ENCODE assay signal across 10 cellular contexts in genomic region chr7:5296015-5296621, GRCh38. TPM values are rescaled to one million over a fixed set of nuclear protein-coding genes. Genes with fewer than 3 reads are reported as not detected.
DNase-seq lines count a peak whose midpoint lies in the region; ATAC-seq, FAIRE-seq and TF ChIP-seq lines count a peak whose summit lies in the region.
"Had no signal": no experiment of that assay in that cellular context is flagged by ENCODE, and none has a peak within 500 bp of the region (broad histone marks: within the 10 kb centered on the region; RNA-seq: fewer than 3 reads in every experiment).

No MANE protein-coding gene starts in this region.

- CTCF ChIA-PET in HepG2 (lab: Yijun Ruan, JAX; ENCODE audit: low intra/inter-chr PET ratio, low total read pairs): no interaction called here

- H3K36me3 ChIP-seq in HepG2 (replicated peaks in 1 of 2; ENCODE audit: control insufficient read depth in 1 of 2, insufficient read depth in 2 of 2, low read length in 2 of 2) (peaks cover 2 to 11% of the 10 kb centered on the region in 2 experiments; a peak in 3 of 5 replicates), right lobe of liver (no peaks in the 10 kb centered on the region), iPS DF 6.9 (ENCODE audit: control insufficient read depth, insufficient read depth, low read length) (no peaks in the 10 kb centered on the region), breast epithelium (no peaks in the 10 kb centered on the region), prostate gland (no peaks in the 10 kb centered on the region)

- no TSS peak for BruUV-seq in HepG2 (replicated peaks; lab: Mats Ljungman, UMichigan)

- FAIRE-seq in HepG2 (lab: Jason Lieb, UNC): no peak

- WGBS in HepG2 (ENCODE audit: low lambda C conversion rate): 96% methylated on average over 30 of the region's 30 CpGs
- 59% methylated on average over 19 of the region's 30 CpGs for WGBS in right lobe of liver (ENCODE audit: insufficient coverage, low coverage, low lambda C conversion rate, missing lambda C conversion rate)
- WGBS in iPS DF 6.9 (ENCODE audit: insufficient coverage, insufficient read length): no CpG with 5 or more reads among the region's 30 CpGs
- WGBS in prostate gland: 50% methylated on average over 28 of the region's 30 CpGs

- TF ChIP-seq EP300 in HepG2 (IDR thresholded peaks at IDR 0.05; ENCODE audit: low read depth in 2 of 2, low read length in 2 of 2) (no peak), HepG2 (CRISPR knock-in tag; IDR thresholded peaks at IDR 0.05; ENCODE audit: borderline replicate concordance) (no peak)

- in situ Hi-C loops in HepG2 (cut with HindIII; ENCODE audit: extremely low pct_ligation_motif_present, low pct_unique_long_range_greater_than_20kb): no loop called here

- no peak overlapping the region for H2AFZ ChIP-seq in HepG2 (ENCODE audit: low read length)

- POLR2A ChIA-PET in HepG2 (lab: Yijun Ruan, JAX): no interaction called here

- H3K27me3 ChIP-seq in HepG2 (ENCODE audit: control insufficient read depth in 1 of 2, insufficient read depth in 2 of 2, low read length in 2 of 2): no peaks in the 10 kb centered on the region
- no peaks in the 10 kb centered on the region for H3K27me3 ChIP-seq in right lobe of liver
- no peaks in the 10 kb centered on the region for H3K27me3 ChIP-seq in iPS DF 6.9 (ENCODE audit: control insufficient read depth, insufficient read depth, low read length)
- no peaks in the 10 kb centered on the region for H3K27me3 ChIP-seq in breast epithelium
- no peaks in the 10 kb centered on the region for H3K27me3 ChIP-seq in prostate gland (replicated peaks; ENCODE audit: insufficient read depth)

- TF ChIP-seq CTCF in HepG2 (CRISPR knock-in tag; IDR thresholded peaks at IDR 0.05): no peak
- TF ChIP-seq CTCF in right lobe of liver (IDR thresholded peaks at IDR 0.05): no peak
- TF ChIP-seq CTCF in breast epithelium (IDR thresholded peaks at IDR 0.05): no peak
- no peak for TF ChIP-seq CTCF in prostate gland (IDR thresholded peaks at IDR 0.05)

- ATAC-seq in HepG2 (no peak), right lobe of liver (no peak), Right ventricle myocardium superior (ENCODE audit: poor library complexity) (no peak)

- H3K27me3 Mint-ChIP-seq in activated T-helper 1 cell treated with anti-CD3 and anti-CD28 coated beads, Interleukin-12 subunit alpha, Interleukin-12 subunit beta, Interleukin-2, Interleukin-4 antibody, amounts not matched to agents 30 ng/mL and 10 ng/mL and 1 ng/mL, durations not matched to agents 14 hours and 24 hours and 36 hours (ENCODE audit: insufficient read depth): peaks cover 21% of the 10 kb centered on the region

- peaks cover 4% of the 10 kb centered on the region for H3K9me3 Mint-ChIP-seq in activated T-helper 1 cell treated with anti-CD3 and anti-CD28 coated beads, Interleukin-12 subunit alpha, Interleukin-12 subunit beta, Interleukin-2, Interleukin-4 antibody, amounts not matched to agents 30 ng/mL and 10 ng/mL and 1 ng/mL, durations not matched to agents 14 hours and 24 hours and 36 hours

- no peak overlapping the region for H3K4me2 ChIP-seq in HepG2 (ENCODE audit: low read depth, low read length)

- H3K27ac Mint-ChIP-seq in activated T-helper 1 cell treated with anti-CD3 and anti-CD28 coated beads, Interleukin-12 subunit alpha, Interleukin-12 subunit beta, Interleukin-2, Interleukin-4 antibody, amounts not matched to agents 30 ng/mL and 10 ng/mL and 1 ng/mL, durations not matched to agents 14 hours and 24 hours and 36 hours: no peak overlapping the region

- H3K4me1 ChIP-seq in HepG2 (ENCODE audit: insufficient read depth, low read length): peaks cover 22% of the 10 kb centered on the region
- H3K4me1 ChIP-seq in right lobe of liver: no peaks in the 10 kb centered on the region
- H3K4me1 ChIP-seq in iPS DF 6.9 (ENCODE audit: control insufficient read depth, insufficient read depth, low read length): peaks cover 5% of the 10 kb centered on the region; the same call in 1 of the 2 replicates
- no peaks in the 10 kb centered on the region for H3K4me1 ChIP-seq in breast epithelium
- H3K4me1 ChIP-seq in prostate gland (replicated peaks): no peaks in the 10 kb centered on the region

- H3K27ac ChIP-seq in HepG2 (ENCODE audit: extremely low read length, insufficient read depth, low read length) (no peak overlapping the region), right lobe of liver (no peak overlapping the region), iPS DF 6.9 (ENCODE audit: low read length) (no peak overlapping the region), breast epithelium (no peak overlapping the region), prostate gland (no peak overlapping the region)
- H3K27ac ChIP-seq: WERI-Rb-1 had no signal

- peaks cover 13% of the 10 kb centered on the region for H3K4me1 Mint-ChIP-seq in activated T-helper 1 cell treated with anti-CD3 and anti-CD28 coated beads, Interleukin-12 subunit alpha, Interleukin-12 subunit beta, Interleukin-2, Interleukin-4 antibody, amounts not matched to agents 30 ng/mL and 10 ng/mL and 1 ng/mL, durations not matched to agents 14 hours and 24 hours and 36 hours (ENCODE audit: low read depth)

- no peaks in the 10 kb centered on the region for H4K20me1 ChIP-seq in HepG2 (ENCODE audit: insufficient read depth, low read length)

- no peak overlapping the region for H3K9ac ChIP-seq in HepG2 (ENCODE audit: insufficient read depth, low read depth, low read length)

- no peak for TF ChIP-seq RAD21 in HepG2 (CRISPR knock-in tag; IDR thresholded peaks at IDR 0.05)

- peak overlapping the region; percentile 69 for H3K4me3 Mint-ChIP-seq in activated T-helper 1 cell treated with anti-CD3 and anti-CD28 coated beads, Interleukin-12 subunit alpha, Interleukin-12 subunit beta, Interleukin-2, Interleukin-4 antibody, amounts not matched to agents 30 ng/mL and 10 ng/mL and 1 ng/mL, durations not matched to agents 14 hours and 24 hours and 36 hours

- H3K36me3 Mint-ChIP-seq in activated T-helper 1 cell treated with anti-CD3 and anti-CD28 coated beads, Interleukin-12 subunit alpha, Interleukin-12 subunit beta, Interleukin-2, Interleukin-4 antibody, amounts not matched to agents 30 ng/mL and 10 ng/mL and 1 ng/mL, durations not matched to agents 14 hours and 24 hours and 36 hours (ENCODE audit: low read depth): no peaks in the 10 kb centered on the region

- no peak for TF ChIP-seq POLR2A in HepG2 (IDR thresholded peaks at IDR 0.05; ENCODE audit: insufficient read depth in 1 of 2, low read depth in 2 of 2, low read length in 2 of 2)
- TF ChIP-seq POLR2A in right lobe of liver (IDR thresholded peaks at IDR 0.05): no peak
- no peak for TF ChIP-seq POLR2A in breast epithelium (IDR thresholded peaks at IDR 0.05)
- TF ChIP-seq POLR2A in prostate gland (IDR thresholded peaks at IDR 0.05): no peak

- H3K9me3 ChIP-seq in HepG2 (ENCODE audit: low read length) (no peaks in the 10 kb centered on the region), right lobe of liver (no peaks in the 10 kb centered on the region), iPS DF 6.9 (ENCODE audit: control insufficient read depth, insufficient read depth, low read length) (no peaks in the 10 kb centered on the region), breast epithelium (no peaks in the 10 kb centered on the region), prostate gland (no peaks in the 10 kb centered on the region)

- intact Hi-C loops in HepG2 (cut with micrococcal nuclease; ENCODE audit: unreplicated experiment) (no loop called here), right lobe of liver (cut with DNase I) (no loop called here), breast epithelium (cut with DNase I; ENCODE audit: low total_unique reads) (no loop called here), Right ventricle myocardium superior (cut with DNase I) (no loop called here), prostate gland (cut with DNase I) (no loop called here)
- intact Hi-C loops in activated T-helper 1 cell treated with anti-CD3 and anti-CD28 coated beads, Interleukin-12 subunit alpha, Interleukin-12 subunit beta, Interleukin-2, Interleukin-4 antibody, amounts not matched to agents 30 ng/mL and 10 ng/mL and 1 ng/mL, durations not matched to agents 14 hours and 24 hours and 36 hours (cut with micrococcal nuclease): loop anchor here (1.0 to 2.0 kb wide), 2 partner anchors 13 to 101 kb away; partner anchors contain the start of gene SLC29A4

- DNase-seq in HepG2 (ENCODE audit: low spot score) (no peak), right lobe of liver (no peak), iPS DF 6.9 (ENCODE audit: low read depth, low spot score) (no peak), breast epithelium (ENCODE audit: low spot score in 2 of 2) (no peak), Right ventricle myocardium superior (no peak), prostate gland (ENCODE audit: low spot score) (no peak), HK-2 (ENCODE audit: unreplicated experiment) (no peak)
- no peak for DNase-seq in activated T-helper 1 cell treated with anti-CD3 and anti-CD28 coated beads, Interleukin-12 subunit alpha, Interleukin-12 subunit beta, Interleukin-2, Interleukin-4 antibody, amounts not matched to agents 30 ng/mL and 10 ng/mL and 1 ng/mL, durations not matched to agents 14 hours and 24 hours and 36 hours (ENCODE audit: low spot score)
- DNase-seq: MM.1S, WERI-Rb-1 had no signal

- H3K79me2 ChIP-seq in HepG2 (ENCODE audit: insufficient read depth, low read length): no peaks in the 10 kb centered on the region

- H3K4me3 ChIP-seq in HepG2 (replicated peaks in 1 of 3; ENCODE audit: insufficient read depth in 1 of 3, low read depth in 2 of 3, low read length in 3 of 3): no peak overlapping the region
- no peak overlapping the region for H3K4me3 ChIP-seq in right lobe of liver
- H3K4me3 ChIP-seq in iPS DF 6.9 (ENCODE audit: low read length): peak overlapping the region; percentile 36; the same call in 1 of the 2 replicates
- no peak overlapping the region for H3K4me3 ChIP-seq in breast epithelium
- no peak overlapping the region for H3K4me3 ChIP-seq in prostate gland

RNA-seq across cellular contexts. Expression of gene SLC29A4, which starts 13.4 kb away (rescaled TPM):
- 21.2 and 31.7 TPM in 2 replicates for total RNA-seq in HepG2 (2016; rRNA removed; fragmentation: Illumina TruSeq; extraction: Trizol)
- total RNA-seq in HepG2 (2016; cell fraction: cytosol; rRNA removed; fragmentation: Illumina TruSeq; extraction: Trizol; ENCODE audit: low read depth): 33.8 and 34.7 TPM in 2 replicates
- 18.9 and 30.5 TPM in 2 replicates for total RNA-seq in HepG2 (2016; cell fraction: insoluble cytoplasmic fraction; rRNA removed; fragmentation: Illumina TruSeq; extraction: Trizol)
- total RNA-seq in HepG2 (2016; cell fraction: membrane; rRNA removed; fragmentation: Illumina TruSeq; extraction: Trizol): 76.3 and 81.9 TPM in 2 replicates
- 18.2 and 22.5 TPM in 2 replicates for total RNA-seq in HepG2 (2016; cell fraction: nucleus; rRNA removed; fragmentation: Illumina TruSeq; extraction: Trizol)
- polyA plus RNA-seq in HepG2 (2011; rRNA removed): 29.7 and 53.0 TPM in 2 replicates
- polyA plus RNA-seq in HepG2 (2011; cell fraction: cytosol; rRNA removed): 23.1 and 35.9 TPM in 2 replicates
- 110 and 117 TPM in 2 replicates for polyA plus RNA-seq in HepG2 (2011; cell fraction: nucleus; rRNA removed)
- 21.6 and 26.5 TPM in 2 replicates for polyA plus RNA-seq in HepG2 (2012)
- polyA plus RNA-seq in HepG2 (2016; cell fraction: cytosol; fragmentation: Illumina TruSeq; extraction: Trizol; ENCODE audit: low read depth): 78.6 and 80.2 TPM in 2 replicates
- polyA plus RNA-seq in HepG2 (2016; cell fraction: insoluble cytoplasmic fraction; fragmentation: Illumina TruSeq; extraction: Trizol; ENCODE audit: low read depth): 31.0 and 42.3 TPM in 2 replicates
- 113 and 128 TPM in 2 replicates for polyA plus RNA-seq in HepG2 (2016; cell fraction: membrane; fragmentation: Illumina TruSeq; extraction: Trizol; ENCODE audit: low read depth)
- 57.1 and 65.3 TPM in 2 replicates for polyA plus RNA-seq in HepG2 (2016; cell fraction: nucleus; fragmentation: Illumina TruSeq; extraction: Trizol; ENCODE audit: insufficient read depth, low read depth)
- polyA minus RNA-seq in HepG2 (2011; rRNA and poly(A)+ RNA removed; ENCODE audit: low replicate concordance): 1.5 and 136 TPM in 2 replicates
- polyA minus RNA-seq in HepG2 (2011; cell fraction: cytosol; rRNA and poly(A)+ RNA removed): 23.7 and 26.6 TPM in 2 replicates
- polyA minus RNA-seq in HepG2 (2011; cell fraction: nucleus; rRNA and poly(A)+ RNA removed): 20.0 and 25.2 TPM in 2 replicates
- total RNA-seq in right lobe of liver: 1 to 10 TPM; 1.5 to 7.7 (median 3.9) TPM
- total RNA-seq in activated T-helper 1 cell treated with anti-CD3 and anti-CD28 coated beads, Interleukin-12 subunit alpha, Interleukin-12 subunit beta, Interleukin-2, Interleukin-4 antibody, amounts not matched to agents 30 ng/mL and 10 ng/mL and 1 ng/mL, durations not matched to agents 14 hours and 24 hours and 36 hours: 0.29 and 0.54 TPM in 2 replicates
- 10 to 100 TPM in 1 of 3 donors, 1 to 10 TPM in 2; 1.3 to 13.8 (median 2.3) TPM for total RNA-seq in breast epithelium
- total RNA-seq in Right ventricle myocardium superior: 3.9 TPM
- 10 to 100 TPM; 11.6 to 13.5 TPM for total RNA-seq in prostate gland
